ENCODE assay signal across 8 cellular contexts in genomic region chrX:155070663-155070974, GRCh38. TPM values are rescaled to one million over a fixed set of nuclear protein-coding genes. Genes with fewer than 3 reads are reported as not detected.
A peak's percentile ranks its signal among the peaks of the same experiment; 100 is the strongest.
DNase-seq lines count a peak whose midpoint lies in the region; ATAC-seq and TF ChIP-seq lines count a peak whose summit lies in the region.

No MANE protein-coding gene starts in this region.

- no peaks in the 10 kb centered on the region for H3K27me3 ChIP-seq in right lobe of liver

- TF ChIP-seq CTCF in astrocyte of the spinal cord (IDR thresholded peaks at IDR 0.05; ENCODE audit: low read depth, low read length), result no peak
- no peak for TF ChIP-seq CTCF in right lobe of liver (IDR thresholded peaks at IDR 0.05)
- TF ChIP-seq CTCF in type B pancreatic cell (conservative IDR thresholded peaks at IDR 0.05), result no peak

- DNase-seq in AG08395 (ENCODE audit: low spot score), result peak; percentile 8
- no peak for DNase-seq in astrocyte of the spinal cord (ENCODE audit: low read depth, low spot score)
- DNase-seq in right lobe of liver, result peak in 1 of 3 donors; percentile 62
- no peak for DNase-seq in type B pancreatic cell (ENCODE audit: extremely low spot score, unreplicated experiment)
- DNase-seq in NCI-H1092 treated with DMSO at 0.1 percent for 48 hours (lab: John Stamatoyannopoulos, UW), result no peak
- no peak for DNase-seq in SW 1271 (lab: John Stamatoyannopoulos, UW)

- no peaks in the 10 kb centered on the region for H3K4me1 Mint-ChIP-seq in type B pancreatic cell (ENCODE audit: unreplicated experiment)

- H3K4me1 ChIP-seq in right lobe of liver, result peaks cover 0 to 15% (median 0%) of the 10 kb centered on the region in 4 donors

- no peaks in the 10 kb centered on the region for H3K9me3 ChIP-seq in right lobe of liver

- in situ Hi-C loops in astrocyte of the spinal cord (cut with HindIII; ENCODE audit: low sequenced_read_pairs), result no loop called here

- no peaks in the 10 kb centered on the region for H3K36me3 Mint-ChIP-seq in type B pancreatic cell

- H3K27me3 Mint-ChIP-seq in type B pancreatic cell, result no peaks in the 10 kb centered on the region

- H3K4me3 ChIP-seq in astrocyte of the spinal cord (ENCODE audit: low read depth, low read length) (peak overlapping the region; percentile 58), right lobe of liver (peak overlapping the region; percentile 56 to 62 (median 62))

- H3K4me3 Mint-ChIP-seq in type B pancreatic cell, result peak overlapping the region; percentile 83

- WGBS in right lobe of liver (ENCODE audit: insufficient coverage, low coverage, low lambda C conversion rate, missing lambda C conversion rate), result 25% methylated on average over 14 of the region's 16 CpGs

- ATAC-seq in GM19455 (IDR thresholded peaks at IDR 0.05; ENCODE audit: unreplicated experiment) (peak; percentile 27), HG03469 (IDR thresholded peaks at IDR 0.05; ENCODE audit: unreplicated experiment) (peak; percentile 7), right lobe of liver (peak in 3 of 4 donors; percentile 7 to 34 (median 8))

- no peaks in the 10 kb centered on the region for H3K9me3 Mint-ChIP-seq in type B pancreatic cell

- peak overlapping the region; percentile 52 to 88 (median 78) for H3K27ac ChIP-seq in right lobe of liver

- H3K27ac Mint-ChIP-seq in type B pancreatic cell, result peak overlapping the region; percentile 60

- H3K36me3 ChIP-seq in right lobe of liver, result peaks cover 0 to under 1% (median 0%) of the 10 kb centered on the region in 4 donors

- TF ChIP-seq POLR2A in right lobe of liver (IDR thresholded peaks at IDR 0.05), result no peak

- intact Hi-C loops in right lobe of liver (cut with DNase I), result no loop called here

RNA-seq across cellular contexts. Expression of gene CMC4, which starts 0.3 kb away (rescaled TPM):
- 10 to 100 TPM in 2 of 6 experiments, 1 to 10 TPM in 4; 3.9 to 12.2 (median 7.6) TPM for total RNA-seq in right lobe of liver
- total RNA-seq in type B pancreatic cell (ENCODE audit: low replicate concordance), result 5.7 and 7.1 TPM in 2 replicates

RNA-seq across cellular contexts. Expression of gene MTCP1, which starts 0.3 kb away (rescaled TPM):
- 10 to 100 TPM in 4 of 6 experiments, 1 to 10 TPM in 1, under 1 TPM in 1; 0.98 to 26.8 (median 16.6) TPM for total RNA-seq in right lobe of liver
- total RNA-seq in type B pancreatic cell (ENCODE audit: low replicate concordance), result 10.2 and 19.0 TPM in 2 replicates

RNA-seq across cellular contexts. Expression of gene BRCC3, which starts 0.7 kb away (rescaled TPM):
- total RNA-seq in right lobe of liver, result 10 to 100 TPM; 10.1 to 13.4 (median 10.5) TPM
- 29.8 TPM in 2 replicates for total RNA-seq in type B pancreatic cell (ENCODE audit: low replicate concordance)

RNA-seq across cellular contexts. Expression of gene FUNDC2, which starts 44.0 kb away (rescaled TPM):
- total RNA-seq in right lobe of liver (10 to 100 TPM; 24.2 to 70.5 (median 39.7) TPM), type B pancreatic cell (ENCODE audit: low replicate concordance) (65.0 and 76.5 TPM in 2 replicates)

RNA-seq across cellular contexts. Expression of gene F8, which starts 48.1 kb away (rescaled TPM):
- 10 to 100 TPM; 19.4 to 36.2 (median 26.3) TPM for total RNA-seq in right lobe of liver
- total RNA-seq in type B pancreatic cell (ENCODE audit: low replicate concordance), result 1.1 and 1.3 TPM in 2 replicates
